ENCODE assay signal across 1 cellular context in genomic region chr1:228368801-228369607, GRCh38.
TF ChIP-seq lines count a peak whose summit lies in the region.

No MANE protein-coding gene starts in this region.

TF ChIP-seq in K562, 482 proteins besides CTCF, POLR2A, EP300 and RAD21 (continued from another document and continues in another):
- TF ChIP-seq, protein P1, sequence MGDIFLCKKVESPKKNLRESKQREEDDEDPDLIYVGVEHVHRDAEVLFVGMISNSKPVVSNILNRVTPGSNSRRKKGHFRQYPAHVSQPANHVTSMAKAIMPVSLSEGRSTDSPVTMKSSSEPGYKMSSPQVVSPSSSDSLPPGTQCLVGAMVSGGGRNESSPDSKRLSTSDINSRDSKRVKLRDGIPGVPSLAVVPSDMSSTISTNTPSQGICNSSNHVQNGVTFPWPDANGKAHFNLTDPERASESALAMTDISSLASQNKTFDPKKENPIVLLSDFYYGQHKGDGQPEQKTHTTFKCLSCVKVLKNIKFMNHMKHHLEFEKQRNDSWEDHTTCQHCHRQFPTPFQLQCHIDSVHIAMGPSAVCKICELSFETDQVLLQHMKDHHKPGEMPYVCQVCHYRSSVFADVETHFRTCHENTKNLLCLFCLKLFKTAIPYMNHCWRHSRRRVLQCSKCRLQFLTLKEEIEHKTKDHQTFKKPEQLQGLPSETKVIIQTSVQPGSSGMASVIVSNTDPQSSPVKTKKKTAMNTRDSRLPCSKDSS (IDR thresholded peaks at IDR 0.05; ENCODE audit: low read depth, partially characterized antibody) = no peak
- TF ChIP-seq RHOXF2B (CRISPR knock-in tag; conservative IDR thresholded peaks at IDR 0.05) (no peak), ZNF324 (CRISPR knock-in tag; IDR thresholded peaks at IDR 0.05) (no peak), ZNF174 (CRISPR knock-in tag; IDR thresholded peaks at IDR 0.05) (no peak), GATA2 (CRISPR knock-in tag; IDR thresholded peaks at IDR 0.05) (peak; percentile 96), ZBTB26 (CRISPR knock-in tag; IDR thresholded peaks at IDR 0.05) (no peak), RUNX1 (IDR thresholded peaks at IDR 0.05; ENCODE audit: low read depth) (no peak; the same call in 1 of the 2 replicates), ZBTB17 (CRISPR knock-in tag; IDR thresholded peaks at IDR 0.05) (peak; percentile 42; the same call in 1 of the 2 replicates), LCOR (CRISPR knock-in tag; IDR thresholded peaks at IDR 0.05) (no peak; the same call in 1 of the 2 replicates), ZKSCAN1 (IDR thresholded peaks at IDR 0.05; ENCODE audit: low read depth, low read length) (peak; percentile 96), SNRNP70 (optimal IDR thresholded peaks at IDR 0.05; ENCODE audit: low read depth, low read length) (no peak), ZEB2 (IDR thresholded peaks at IDR 0.05) (peak; percentile 93), TCF3 (CRISPR knock-in tag; IDR thresholded peaks at IDR 0.05) (peak; percentile 97), CCNT2 (IDR thresholded peaks at IDR 0.05; ENCODE audit: borderline replicate concordance, extremely low read depth, insufficient read length, low read depth, low read length) (peak; percentile 95), ETS2 (tag; IDR thresholded peaks at IDR 0.05; ENCODE audit: borderline replicate concordance, poor library complexity, severe bottlenecking) (no peak), THAP7 (CRISPR knock-in tag; IDR thresholded peaks at IDR 0.05) (no peak), NFYB (IDR thresholded peaks at IDR 0.05; ENCODE audit: extremely low read depth, insufficient read length) (no peak), SPI1 (IDR thresholded peaks at IDR 0.05; ENCODE audit: borderline replicate concordance, low read depth, low read length) (peak; percentile 13; the same call in 1 of the 2 replicates), BHLHE40 (IDR thresholded peaks at IDR 0.05; ENCODE audit: low read length) (peak; percentile 97), NEUROD1 (IDR thresholded peaks at IDR 0.05; ENCODE audit: borderline replicate concordance, low read depth, low read length, partially characterized antibody) (peak; percentile 72), NCOA2 (IDR thresholded peaks at IDR 0.05; ENCODE audit: partially characterized antibody in 2 of 2) (no peak), SAFB (IDR thresholded peaks at IDR 0.05; ENCODE audit: borderline replicate concordance, low read depth, low read length) (no peak), U2AF2 (optimal IDR thresholded peaks at IDR 0.05; ENCODE audit: low read depth, low read length) (no peak), BRD4 (IDR thresholded peaks at IDR 0.05) (no peak), ZBTB7A (IDR thresholded peaks at IDR 0.05; ENCODE audit: borderline replicate concordance, control insufficient read depth, low read depth, low read length) (peak; percentile 97), ZNF551 (CRISPR knock-in tag; IDR thresholded peaks at IDR 0.05) (no peak), SMARCC2 (IDR thresholded peaks at IDR 0.05; ENCODE audit: low read depth) (peak; percentile 87), ARID1B (IDR thresholded peaks at IDR 0.05) (peak; percentile 97), ZKSCAN8 (CRISPR knock-in tag; IDR thresholded peaks at IDR 0.05) (peak; percentile 84; the same call in 1 of the 2 replicates), CHCHD3 (CRISPR knock-in tag; IDR thresholded peaks at IDR 0.05) (no peak), ZNF655 (CRISPR knock-in tag; IDR thresholded peaks at IDR 0.05) (no peak), ELF2 (CRISPR knock-in tag; IDR thresholded peaks at IDR 0.05) (no peak), NCOA6 (IDR thresholded peaks at IDR 0.05) (no peak), NFRKB (IDR thresholded peaks at IDR 0.05; ENCODE audit: low read depth) (peak; percentile 43; the same call in 1 of the 2 replicates), MCM5 (IDR thresholded peaks at IDR 0.05; ENCODE audit: low read depth) (no peak), ZSCAN32 (CRISPR knock-in tag; IDR thresholded peaks at IDR 0.05) (no peak), DLX4 (CRISPR knock-in tag; IDR thresholded peaks at IDR 0.05) (no peak), SMARCA5 (IDR thresholded peaks at IDR 0.05) (peak; percentile 56; the same call in 1 of the 2 replicates), ZNF586 (CRISPR knock-in tag; conservative IDR thresholded peaks at IDR 0.05) (no peak), ZNF143 (CRISPR knock-in tag; IDR thresholded peaks at IDR 0.05) (no peak), ZNF274 (IDR thresholded peaks at IDR 0.05; ENCODE audit: borderline replicate concordance, low read depth, low read length) (no peak), NRF1 (conservative IDR thresholded peaks at IDR 0.05 in 1 of 2, IDR thresholded peaks at IDR 0.05 in 1 of 2) (peak; percentile 59 to 70), CHD2 (IDR thresholded peaks at IDR 0.05; ENCODE audit: low read depth, low read length) (0 out of 2 replicates have a peak, but pooled peaks have one; percentile 22), NELFE (IDR thresholded peaks at IDR 0.05; ENCODE audit: insufficient read depth, insufficient read length) (no peak), EWSR1 (IDR thresholded peaks at IDR 0.05; ENCODE audit: borderline replicate concordance, low read depth, partially characterized antibody) (no peak), ZNF695 (CRISPR knock-in tag; IDR thresholded peaks at IDR 0.05) (no peak), SRSF1 (IDR thresholded peaks at IDR 0.05; ENCODE audit: low read depth, low read length) (no peak), PHTF2 (CRISPR knock-in tag; IDR thresholded peaks at IDR 0.05) (no peak), NFIC (IDR thresholded peaks at IDR 0.05) (peak; percentile 92), ZNF311 (CRISPR knock-in tag; IDR thresholded peaks at IDR 0.05) (peak; percentile 41; the same call in 1 of the 2 replicates), GTF2A2 (tag; IDR thresholded peaks at IDR 0.05) (no peak), CBFA2T2 (conservative IDR thresholded peaks at IDR 0.05) (peak; percentile 94), ZNF644 (tag; IDR thresholded peaks at IDR 0.05; ENCODE audit: low read depth) (peak; percentile 89), DACH1 (IDR thresholded peaks at IDR 0.05; ENCODE audit: partially characterized antibody) (peak; percentile 76), ATF1 (CRISPR knock-in tag; IDR thresholded peaks at IDR 0.05) (no peak), ATF1 (tag; IDR thresholded peaks at IDR 0.05) (peak; percentile 89), U2AF1 (optimal IDR thresholded peaks at IDR 0.05; ENCODE audit: low read depth, low read length) (no peak), GATAD2A (IDR thresholded peaks at IDR 0.05) (peak; percentile 95), ZNF24 (IDR thresholded peaks at IDR 0.05) (peak; percentile 91), MCM3 (IDR thresholded peaks at IDR 0.05) (no peak), MBD2 (IDR thresholded peaks at IDR 0.05; ENCODE audit: borderline replicate concordance, low read depth) (peak; percentile 71; the same call in 1 of the 2 replicates), ZNF436 (CRISPR knock-in tag; IDR thresholded peaks at IDR 0.05) (no peak), SETDB1 (IDR thresholded peaks at IDR 0.05; ENCODE audit: low read length) (no peak), ZBTB33 (CRISPR knock-in tag; IDR thresholded peaks at IDR 0.05) (peak; percentile 62; the same call in 1 of the 2 replicates), BRF1 (IDR thresholded peaks at IDR 0.05; ENCODE audit: borderline replicate concordance, extremely low read depth, insufficient read length) (no peak), CAMTA2 (CRISPR knock-in tag; conservative IDR thresholded peaks at IDR 0.05) (no peak), TOE1 (IDR thresholded peaks at IDR 0.05; ENCODE audit: borderline replicate concordance) (peak; percentile 95), TOE1 (CRISPR knock-in tag; IDR thresholded peaks at IDR 0.05; ENCODE audit: borderline replicate concordance, low read depth) (no peak), PTRF (tag; IDR thresholded peaks at IDR 0.05) (peak; percentile 61; the same call in 1 of the 2 replicates), ZNF785 (CRISPR knock-in tag; IDR thresholded peaks at IDR 0.05) (no peak), DPF2 (IDR thresholded peaks at IDR 0.05) (peak; percentile 98), TRIM28 (IDR thresholded peaks at IDR 0.05) (0 out of 2 replicates have a peak, but pooled peaks have one; percentile 59), ZNF41 (CRISPR knock-in tag; conservative IDR thresholded peaks at IDR 0.05) (peak; percentile 75), ZNF511 (CRISPR knock-in tag; IDR thresholded peaks at IDR 0.05) (0 out of 2 replicates have a peak, but pooled peaks have one; percentile 14), E2F3 (CRISPR knock-in tag; IDR thresholded peaks at IDR 0.05) (0 out of 2 replicates have a peak, but pooled peaks have one; percentile 9), NFE2 (IDR thresholded peaks at IDR 0.05; ENCODE audit: low read depth) (peak; percentile 78), HDAC2 (IDR thresholded peaks at IDR 0.05) (peak; percentile 94)
- TF ChIP-seq, protein P2, sequence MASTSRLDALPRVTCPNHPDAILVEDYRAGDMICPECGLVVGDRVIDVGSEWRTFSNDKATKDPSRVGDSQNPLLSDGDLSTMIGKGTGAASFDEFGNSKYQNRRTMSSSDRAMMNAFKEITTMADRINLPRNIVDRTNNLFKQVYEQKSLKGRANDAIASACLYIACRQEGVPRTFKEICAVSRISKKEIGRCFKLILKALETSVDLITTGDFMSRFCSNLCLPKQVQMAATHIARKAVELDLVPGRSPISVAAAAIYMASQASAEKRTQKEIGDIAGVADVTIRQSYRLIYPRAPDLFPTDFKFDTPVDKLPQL (IDR thresholded peaks at IDR 0.05; ENCODE audit: extremely low read depth, insufficient read length) = no peak
- TF ChIP-seq, protein P3, sequence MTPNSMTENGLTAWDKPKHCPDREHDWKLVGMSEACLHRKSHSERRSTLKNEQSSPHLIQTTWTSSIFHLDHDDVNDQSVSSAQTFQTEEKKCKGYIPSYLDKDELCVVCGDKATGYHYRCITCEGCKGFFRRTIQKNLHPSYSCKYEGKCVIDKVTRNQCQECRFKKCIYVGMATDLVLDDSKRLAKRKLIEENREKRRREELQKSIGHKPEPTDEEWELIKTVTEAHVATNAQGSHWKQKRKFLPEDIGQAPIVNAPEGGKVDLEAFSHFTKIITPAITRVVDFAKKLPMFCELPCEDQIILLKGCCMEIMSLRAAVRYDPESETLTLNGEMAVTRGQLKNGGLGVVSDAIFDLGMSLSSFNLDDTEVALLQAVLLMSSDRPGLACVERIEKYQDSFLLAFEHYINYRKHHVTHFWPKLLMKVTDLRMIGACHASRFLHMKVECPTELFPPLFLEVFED (CRISPR knock-in tag; conservative IDR thresholded peaks at IDR 0.05) = 0 out of 2 replicates have a peak, but pooled peaks have one; percentile 2
- TF ChIP-seq, protein P4, sequence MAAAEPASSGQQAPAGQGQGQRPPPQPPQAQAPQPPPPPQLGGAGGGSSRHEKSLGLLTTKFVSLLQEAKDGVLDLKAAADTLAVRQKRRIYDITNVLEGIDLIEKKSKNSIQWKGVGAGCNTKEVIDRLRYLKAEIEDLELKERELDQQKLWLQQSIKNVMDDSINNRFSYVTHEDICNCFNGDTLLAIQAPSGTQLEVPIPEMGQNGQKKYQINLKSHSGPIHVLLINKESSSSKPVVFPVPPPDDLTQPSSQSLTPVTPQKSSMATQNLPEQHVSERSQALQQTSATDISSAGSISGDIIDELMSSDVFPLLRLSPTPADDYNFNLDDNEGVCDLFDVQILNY (CRISPR knock-in tag; IDR thresholded peaks at IDR 0.05) = no peak
